In genomic region chr11:11338304-11338703, GRCh38 we compare ENCODE assay signal across 9 cellular contexts.
"Had no signal": no experiment of that assay in that cellular context is flagged by ENCODE, and none has a peak within 500 bp of the region (broad histone marks: within the 10 kb centered on the region; RNA-seq: fewer than 3 reads in every experiment).

No MANE protein-coding gene starts in this region.

- H3K4me3 ChIP-seq: GM23248, HAP-1 had no signal

- ATAC-seq: HCT116 had no signal

- H3K36me3 Mint-ChIP-seq: IgD-negative memory B cell had no signal

- H3K36me3 ChIP-seq: HAP-1 had no signal

- H3K27ac Mint-ChIP-seq: IgD-negative memory B cell had no signal

- H3K27ac ChIP-seq: GM23248, HL-60 had no signal

- DNase-seq: GM23248, GOT3, H7, KBM-7 had no signal

- H3K9me3 ChIP-seq: HAP-1 had no signal

- H3K4me1 ChIP-seq: HAP-1 had no signal

- FAIRE-seq: HTR-8/SVneo had no signal

- H3K4me3 Mint-ChIP-seq: IgD-negative memory B cell had no signal

- H3K9ac ChIP-seq: GM23248 had no signal

- H3K9me3 Mint-ChIP-seq: IgD-negative memory B cell had no signal

- H2AFZ ChIP-seq: GM23248 had no signal
